ENCODE assay signal across 18 cellular contexts in the genomic region with DNA sequence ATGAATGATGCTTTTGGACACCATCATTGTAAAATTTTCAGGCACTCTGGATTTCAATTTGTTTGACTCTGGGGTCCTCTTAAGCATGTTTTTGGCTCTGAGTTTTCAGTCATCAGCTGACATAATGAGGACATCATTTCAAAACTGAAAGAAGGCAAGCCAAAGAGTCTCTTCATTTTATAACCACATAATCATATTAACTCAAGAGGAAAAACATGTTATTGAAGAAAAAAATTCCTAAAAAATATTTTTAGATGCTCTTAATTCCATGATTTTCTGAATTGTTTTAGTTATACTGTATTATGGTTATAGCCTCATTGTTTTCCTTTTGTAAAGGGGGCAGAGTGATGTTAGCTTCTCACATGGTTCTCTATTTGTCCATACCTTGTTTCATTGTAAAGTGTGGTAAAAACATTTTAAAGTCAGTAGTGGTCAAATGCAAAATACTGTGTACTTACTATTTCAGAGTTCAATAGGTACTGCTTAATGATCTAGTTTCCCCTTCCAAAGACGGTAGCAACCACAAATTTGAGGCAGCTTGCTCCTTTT.
DNase-seq lines count a peak whose midpoint lies in the region; ATAC-seq and TF ChIP-seq lines count a peak whose summit lies in the region.
"Had no signal": no experiment of that assay in that cellular context is flagged by ENCODE, and none has a peak within 500 bp of the region (broad histone marks: within the 10 kb centered on the region; RNA-seq: fewer than 3 reads in every experiment).

No MANE protein-coding gene starts in this region.

- H3K9me3 ChIP-seq in HAP-1, result no peaks in the 10 kb centered on the region
- H3K9me3 ChIP-seq: upper lobe of left lung had no signal

- DNase-seq in type B pancreatic cell (ENCODE audit: extremely low spot score, unreplicated experiment) (no peak), retina (no peak), DMS153 (lab: John Stamatoyannopoulos, UW) (no peak), HAP-1 (ENCODE audit: low spot score in 2 of 2) (no peak)
- DNase-seq: activated CD4-positive, alpha-beta T cell treated with anti-CD3 and anti-CD28 coated beads, Interleukin-2, amount 10 ng/mL, durations not matched to agents 7 days and 5 days; activated naive CD8-positive, alpha-beta T cell treated with anti-CD3 and anti-CD28 coated beads, Interleukin-2, amount 50 U/mL, for 24 hours; AML-193; Calu3; GDM1; NCI-H187 treated with DMSO at 0.1 percent for 48 hours; NCI-H526; stimulated activated naive CD4-positive, alpha-beta T cell treated with Interleukin-2 at 50 U/mL for 16 hours; upper lobe of left lung had no signal

- ATAC-seq in GM18867 (IDR thresholded peaks at IDR 0.05; ENCODE audit: unreplicated experiment) (peak; percentile 73), GM21423 (IDR thresholded peaks at IDR 0.05; ENCODE audit: unreplicated experiment) (peak; percentile 74), HG02885 (IDR thresholded peaks at IDR 0.05; ENCODE audit: poor library complexity, unreplicated experiment) (peak; percentile 88), HG03565 (IDR thresholded peaks at IDR 0.05; ENCODE audit: unreplicated experiment) (peak; percentile 52)
- ATAC-seq: activated naive CD8-positive, alpha-beta T cell treated with anti-CD3 and anti-CD28 coated beads, Interleukin-2, amount 50 U/mL, for 24 hours had no signal

- H3K4me1 Mint-ChIP-seq in type B pancreatic cell (ENCODE audit: unreplicated experiment), result peaks cover 18% of the 10 kb centered on the region
- H3K4me1 Mint-ChIP-seq: activated CD4-positive, alpha-beta T cell treated with anti-CD3 and anti-CD28 coated beads, Interleukin-2, amount 10 ng/mL, durations not matched to agents 7 days and 5 days; activated naive CD8-positive, alpha-beta T cell treated with anti-CD3 and anti-CD28 coated beads, Interleukin-2, amount 50 U/mL, for 24 hours had no signal

- H3K4me1 ChIP-seq in HAP-1, result no peaks in the 10 kb centered on the region
- H3K4me1 ChIP-seq: upper lobe of left lung had no signal

- H3K36me3 Mint-ChIP-seq in type B pancreatic cell, result no peaks in the 10 kb centered on the region

- no peak overlapping the region for H3K27ac Mint-ChIP-seq in type B pancreatic cell
- H3K27ac Mint-ChIP-seq: activated CD4-positive, alpha-beta T cell treated with anti-CD3 and anti-CD28 coated beads, Interleukin-2, amount 10 ng/mL, durations not matched to agents 7 days and 5 days; activated naive CD8-positive, alpha-beta T cell treated with anti-CD3 and anti-CD28 coated beads, Interleukin-2, amount 50 U/mL, for 24 hours had no signal

- H3K4me3 ChIP-seq in HAP-1, result no peak overlapping the region
- H3K4me3 ChIP-seq: smooth muscle cell, upper lobe of left lung had no signal

- TF ChIP-seq CTCF in type B pancreatic cell (conservative IDR thresholded peaks at IDR 0.05), result no peak

- no peaks in the 10 kb centered on the region for H3K27me3 ChIP-seq in HAP-1 (ENCODE audit: low read depth)
- H3K27me3 ChIP-seq: upper lobe of left lung had no signal

- no peaks in the 10 kb centered on the region for H3K27me3 Mint-ChIP-seq in type B pancreatic cell
- H3K27me3 Mint-ChIP-seq: activated CD4-positive, alpha-beta T cell treated with anti-CD3 and anti-CD28 coated beads, Interleukin-2, amount 10 ng/mL, durations not matched to agents 7 days and 5 days; activated naive CD8-positive, alpha-beta T cell treated with anti-CD3 and anti-CD28 coated beads, Interleukin-2, amount 50 U/mL, for 24 hours had no signal

- no peak overlapping the region for H3K4me3 Mint-ChIP-seq in type B pancreatic cell
- H3K4me3 Mint-ChIP-seq: activated CD4-positive, alpha-beta T cell treated with anti-CD3 and anti-CD28 coated beads, Interleukin-2, amount 10 ng/mL, durations not matched to agents 7 days and 5 days; activated naive CD8-positive, alpha-beta T cell treated with anti-CD3 and anti-CD28 coated beads, Interleukin-2, amount 50 U/mL, for 24 hours had no signal

- H3K9me3 Mint-ChIP-seq in type B pancreatic cell, result no peaks in the 10 kb centered on the region
- H3K9me3 Mint-ChIP-seq: activated naive CD8-positive, alpha-beta T cell treated with anti-CD3 and anti-CD28 coated beads, Interleukin-2, amount 50 U/mL, for 24 hours had no signal

- in situ Hi-C loops in HAP-1 (cut with MboI; ENCODE audit: low sequenced_read_pairs), result no loop called here

- no peaks in the 10 kb centered on the region for H3K36me3 ChIP-seq in HAP-1 (replicated peaks)
- H3K36me3 ChIP-seq: upper lobe of left lung had no signal
